In genomic region chr9:135504262-135505229, GRCh38 we compare ENCODE assay signal across 9 cellular contexts. TPM values are rescaled to one million over a fixed set of nuclear protein-coding genes. Genes with fewer than 3 reads are reported as not detected.
DNase-seq lines count a peak whose midpoint lies in the region; ATAC-seq and TF ChIP-seq lines count a peak whose summit lies in the region.
"Had no signal": no experiment of that assay in that cellular context is flagged by ENCODE, and none has a peak within 500 bp of the region (broad histone marks: within the 10 kb centered on the region; RNA-seq: fewer than 3 reads in every experiment).

No MANE protein-coding gene starts in this region.

- DNase-seq in Caco-2, result peak; percentile 71 to 72
- peak; percentile 71 for DNase-seq in HT-29 (ENCODE audit: low spot score)
- peak; percentile 47 for DNase-seq in SW480 (ENCODE audit: low spot score)
- DNase-seq in astrocyte of the hippocampus (ENCODE audit: low read depth, low spot score), result peak; percentile 75
- DNase-seq in iPS-NIHi7 (ENCODE audit: extremely low spot score), result peak; percentile 75
- peak; percentile 28 to 41 for DNase-seq in stimulated activated CD4-positive, alpha-beta T cell treated with anti-CD3 and anti-CD28 coated beads, Interleukin-15, amount 100 ng/mL, for 1 hour (ENCODE audit: low read depth in 1 of 2, low spot score in 1 of 2)
- DNase-seq in NCI-H1048 (lab: John Stamatoyannopoulos, UW), result no peak

- TF ChIP-seq CTCF in Caco-2 (IDR thresholded peaks at IDR 0.05; ENCODE audit: insufficient read depth in 1 of 2, low read depth in 1 of 2, low read length in 1 of 2, severe bottlenecking in 1 of 2, unreplicated experiment in 1 of 2), result peak; percentile 56 to 79

- H3K27ac Mint-ChIP-seq in Caco-2 (ENCODE audit: unreplicated experiment), result no peak overlapping the region

- intact Hi-C loops in Caco-2 (cut with micrococcal nuclease; ENCODE audit: unreplicated experiment), result no loop called here

- H3K4me1 Mint-ChIP-seq in Caco-2 (ENCODE audit: low read depth, unreplicated experiment), result no peaks in the 10 kb centered on the region

- H3K4me1 ChIP-seq in Caco-2, result peaks cover 9% of the 10 kb centered on the region; the same call in 1 of the 2 replicates

- no peak overlapping the region for H3K4me3 Mint-ChIP-seq in Caco-2 (ENCODE audit: unreplicated experiment)

- ATAC-seq in HG02938 (IDR thresholded peaks at IDR 0.05; ENCODE audit: unreplicated experiment), result no peak

- CTCF ChIA-PET in Caco-2 (lab: Charles Lee), result interaction anchor here (0.7 to 1.4 kb wide), 5 partner anchors 14 to 1515 kb away, joined by 3 to 6 read pairs (median 4); no protein-coding TSS in a partner anchor

- H3K36me3 Mint-ChIP-seq in Caco-2 (ENCODE audit: insufficient read depth, unreplicated experiment), result peaks cover 33% of the 10 kb centered on the region

- POLR2A ChIA-PET in Caco-2 (lab: Charles Lee), result no interaction called here

- H3K27me3 ChIP-seq in Caco-2 (replicated peaks; ENCODE audit: control insufficient read depth, insufficient read depth, low read length), result no peaks in the 10 kb centered on the region

- peaks cover 9% of the 10 kb centered on the region for H3K36me3 ChIP-seq in Caco-2 (ENCODE audit: control insufficient read depth, insufficient read depth, low read length)

- H3K9me3 Mint-ChIP-seq in Caco-2 (ENCODE audit: unreplicated experiment), result no peaks in the 10 kb centered on the region

- TSS peak; percentile 37 for BruUV-seq in Caco-2 (replicated peaks; lab: Mats Ljungman, UMichigan)

- peaks cover 6% of the 10 kb centered on the region; the same call in 1 of the 2 replicates for H3K9me3 ChIP-seq in Caco-2

- no peaks in the 10 kb centered on the region for H3K27me3 Mint-ChIP-seq in Caco-2 (ENCODE audit: insufficient read depth, unreplicated experiment)

- H3K4me3 ChIP-seq in Caco-2 (ENCODE audit: low read depth, low read length), result no peak overlapping the region

RNA-seq across cellular contexts. Expression of gene MRPS2, which starts 4.1 kb away (rescaled TPM):
- total RNA-seq in Caco-2 (2022), result 65.5 and 66.9 TPM in 2 replicates
- total RNA-seq in HT-29 (2014; rRNA removed; shearing (Covaris generic)), result 105 and 115 TPM in 2 replicates

RNA-seq across cellular contexts. Expression of gene LCN1, which starts 16.7 kb away (rescaled TPM):
- not detected in 2 replicates for total RNA-seq in Caco-2 (2022)
- not detected in 2 replicates for total RNA-seq in HT-29 (2014; rRNA removed; shearing (Covaris generic))
- total RNA-seq: urinary bladder had no signal

RNA-seq across cellular contexts. Expression of gene PPP1R26, which starts 25.0 kb away (rescaled TPM):
- total RNA-seq in Caco-2 (2022), result 23.7 and 24.3 TPM in 2 replicates
- 40.1 and 41.0 TPM in 2 replicates for total RNA-seq in HT-29 (2014; rRNA removed; shearing (Covaris generic))

RNA-seq across cellular contexts. Expression of gene OBP2A, which starts 41.4 kb away (rescaled TPM):
- not detected in 2 replicates for total RNA-seq in Caco-2 (2022)
- not detected in 2 replicates for total RNA-seq in HT-29 (2014; rRNA removed; shearing (Covaris generic))
- total RNA-seq: urinary bladder had no signal

RNA-seq across cellular contexts. Expression of gene PAEP, which starts 57.0 kb away (rescaled TPM):
- total RNA-seq in Caco-2 (2022), result not detected in 2 replicates
- not detected in 2 replicates for total RNA-seq in HT-29 (2014; rRNA removed; shearing (Covaris generic))
- total RNA-seq: urinary bladder had no signal
